In genomic region chr7:111343017-111343416, GRCh38 we compare ENCODE assay signal across 11 cellular contexts.
"Had no signal": no experiment of that assay in that cellular context is flagged by ENCODE, and none has a peak within 500 bp of the region (broad histone marks: within the 10 kb centered on the region; RNA-seq: fewer than 3 reads in every experiment).

No MANE protein-coding gene starts in this region.

- H3K4me1 ChIP-seq: HAP-1 had no signal

- ATAC-seq: GM23338, HCT116 had no signal

- H3K27ac Mint-ChIP-seq: GM23338, H9, HFFc6 had no signal

- H3K4me3 ChIP-seq: GM23248, GM23338, HAP-1 had no signal

- H3K4me3 Mint-ChIP-seq: GM23338, H9, HFFc6 had no signal

- H3K27ac ChIP-seq: GM23248 had no signal

- FAIRE-seq: H1, H54 had no signal

- H3K4me1 Mint-ChIP-seq: GM23338, H9 had no signal

- DNase-seq: GM23248, GOT3, H7, H9, HCEC 1CT, HFFc6 had no signal

- H3K4me2 ChIP-seq: GM23338 had no signal

- H2AFZ ChIP-seq: GM23248, GM23338 had no signal

- H3K36me3 ChIP-seq: HAP-1 had no signal

- H3K9ac ChIP-seq: GM23248 had no signal
